In genomic region chr4:95156452-95156765, GRCh38 we compare ENCODE assay signal across 16 cellular contexts.
DNase-seq lines count a peak whose midpoint lies in the region; ATAC-seq and TF ChIP-seq lines count a peak whose summit lies in the region.
"Had no signal": no experiment of that assay in that cellular context is flagged by ENCODE, and none has a peak within 500 bp of the region (broad histone marks: within the 10 kb centered on the region; RNA-seq: fewer than 3 reads in every experiment).

No MANE protein-coding gene starts in this region.

- no peaks in the 10 kb centered on the region for H3K9me3 Mint-ChIP-seq in CD4-positive, alpha-beta T cell
- peaks cover 0 to 1% (median 0%) of the 10 kb centered on the region in 6 donors for H3K9me3 Mint-ChIP-seq in immature natural killer cell

- CTCF ChIA-PET in CD4-positive, alpha-beta T cell (lab: Charles Lee), result no interaction called here

- H3K4me1 Mint-ChIP-seq in CD4-positive, alpha-beta T cell (ENCODE audit: low read depth), result peaks cover 22% of the 10 kb centered on the region
- peaks cover 44 to 47% of the 10 kb centered on the region in 2 donors for H3K4me1 Mint-ChIP-seq in immature natural killer cell

- no peaks in the 10 kb centered on the region for H3K36me3 Mint-ChIP-seq in CD4-positive, alpha-beta T cell (ENCODE audit: low read depth)
- H3K36me3 Mint-ChIP-seq in immature natural killer cell, result peaks cover 0 to 5% (median 0%) of the 10 kb centered on the region in 3 donors

- H3K4me3 ChIP-seq in RWPE2 (ENCODE audit: severe bottlenecking), result no peak overlapping the region
- H3K4me3 ChIP-seq: esophagus squamous epithelium, MG63, right lobe of liver had no signal

- intact Hi-C loops in CD4-positive, alpha-beta T cell (cut with DNase I, micrococcal nuclease), result loop anchor here in 1 of 2 experiments (5.0 kb wide), 1 partner anchor 1196 kb away; no protein-coding TSS in a partner anchor

- no peaks in the 10 kb centered on the region for H3K27me3 Mint-ChIP-seq in CD4-positive, alpha-beta T cell
- peaks cover 0 to 10% (median 1%) of the 10 kb centered on the region in 3 donors for H3K27me3 Mint-ChIP-seq in immature natural killer cell (ENCODE audit: low read depth in 3 of 3)

- ATAC-seq in CD4-positive, alpha-beta T cell (ENCODE audit: poor library complexity), result no peak
- ATAC-seq in RWPE2 (ENCODE audit: low read depth) (no peak), HG03520 (IDR thresholded peaks at IDR 0.05; ENCODE audit: unreplicated experiment) (no peak)
- ATAC-seq: PC-3 had no signal

- H3K27ac Mint-ChIP-seq in CD4-positive, alpha-beta T cell, result no peak overlapping the region
- peak overlapping the region in 1 of 6 donors; percentile 34 for H3K27ac Mint-ChIP-seq in immature natural killer cell

- TF ChIP-seq CTCF in 22Rv1 (IDR thresholded peaks at IDR 0.05), result peak; percentile 39
- TF ChIP-seq CTCF in CD4-positive, alpha-beta T cell (IDR thresholded peaks at IDR 0.05), result peak; percentile 22
- peak; percentile 67 for TF ChIP-seq CTCF in RWPE2 (IDR thresholded peaks at IDR 0.05; ENCODE audit: poor library complexity, severe bottlenecking)

- no peaks in the 10 kb centered on the region for H3K36me3 ChIP-seq in RWPE2 (ENCODE audit: low read depth)
- H3K36me3 ChIP-seq: esophagus squamous epithelium, MG63, right lobe of liver had no signal

- no peaks in the 10 kb centered on the region for H3K27me3 ChIP-seq in CD4-positive, alpha-beta T cell (ENCODE audit: control insufficient read depth, insufficient read depth, low read length)
- no peaks in the 10 kb centered on the region for H3K27me3 ChIP-seq in RWPE2 (ENCODE audit: insufficient read depth, poor library complexity, severe bottlenecking)
- H3K27me3 ChIP-seq: esophagus squamous epithelium, MG63, right lobe of liver had no signal

- no peaks in the 10 kb centered on the region for H3K4me1 ChIP-seq in RWPE2 (ENCODE audit: insufficient read depth, poor library complexity, severe bottlenecking)
- H3K4me1 ChIP-seq: esophagus squamous epithelium, right lobe of liver had no signal

- DNase-seq in CD4-positive, alpha-beta T cell, result no peak
- DNase-seq in RWPE2 (ENCODE audit: low spot score) (no peak), immature natural killer cell (no peak), NOMO-1 treated with DMSO at 0.1 percent for 48 hours (lab: John Stamatoyannopoulos, UW; ENCODE audit: unreplicated experiment) (no peak), cerebellar cortex (ENCODE audit: low spot score) (no peak), NCI-H510A treated with DMSO at 0.1 percent for 48 hours (lab: John Stamatoyannopoulos, UW) (no peak)
- DNase-seq: activated effector memory CD4-positive, alpha-beta T cell treated with anti-CD3 and anti-CD28 coated beads, Interleukin-2, amount 50 U/mL, for 16 hours; DMS 273 treated with DMSO at 0.1 percent for 48 hours; esophagus squamous epithelium; MG63; NCI-H1930; occipital lobe; right lobe of liver had no signal

- no peak overlapping the region for H3K4me3 Mint-ChIP-seq in CD4-positive, alpha-beta T cell
- peak overlapping the region; percentile 56 to 72 (median 67) for H3K4me3 Mint-ChIP-seq in immature natural killer cell

- no peak overlapping the region for H3K27ac ChIP-seq in 22Rv1
- no peak overlapping the region for H3K27ac ChIP-seq in CD4-positive, alpha-beta T cell (ENCODE audit: low read depth, low read length)
- no peak overlapping the region for H3K27ac ChIP-seq in RWPE2 (ENCODE audit: poor library complexity, severe bottlenecking)
- H3K27ac ChIP-seq: esophagus squamous epithelium, right lobe of liver had no signal

- POLR2A ChIA-PET in CD4-positive, alpha-beta T cell (lab: Charles Lee), result no interaction called here

- H3K9me3 ChIP-seq in CD4-positive, alpha-beta T cell (ENCODE audit: control insufficient read depth, low read length), result no peaks in the 10 kb centered on the region
- no peaks in the 10 kb centered on the region for H3K9me3 ChIP-seq in RWPE2 (ENCODE audit: severe bottlenecking)
- H3K9me3 ChIP-seq: esophagus squamous epithelium, MG63, right lobe of liver had no signal
